23 cellular contexts compared by ENCODE assay signal in genomic region chr12:12083688-12084087, GRCh38. TPM values are rescaled to one million over a fixed set of nuclear protein-coding genes. Genes with fewer than 3 reads are reported as not detected.
DNase-seq lines count a peak whose midpoint lies in the region; ATAC-seq and TF ChIP-seq lines count a peak whose summit lies in the region.
"Had no signal": no experiment of that assay in that cellular context is flagged by ENCODE, and none has a peak within 500 bp of the region (broad histone marks: within the 10 kb centered on the region; RNA-seq: fewer than 3 reads in every experiment).

No MANE protein-coding gene starts in this region.

- no peaks in the 10 kb centered on the region for H3K79me2 ChIP-seq in H9 (ENCODE audit: insufficient read depth, low read length)

- H3K79me1 ChIP-seq in H9 (ENCODE audit: insufficient read depth, low read depth, low read length, poor library complexity, severe bottlenecking) = no peaks in the 10 kb centered on the region

- no peak overlapping the region for H2BK20ac ChIP-seq in H9 (ENCODE audit: low read depth, low read length, poor library complexity, severe bottlenecking)

- ATAC-seq in upper lobe of right lung = peak; percentile 17
- no peak for ATAC-seq in stimulated activated naive CD8-positive, alpha-beta T cell treated with anti-CD3 and anti-CD28 coated beads, Interleukin-15, Interleukin-2, amounts not matched to agents 100 U/mL and 50 U/mL, for 24 hours
- ATAC-seq: GM12878 had no signal

- no peak overlapping the region for H2BK12ac ChIP-seq in H9 (ENCODE audit: insufficient read length, low read depth, low read length)

- H3K27me3 ChIP-seq in H9 (ENCODE audit: insufficient read depth, low read length) = no peaks in the 10 kb centered on the region
- H3K27me3 ChIP-seq in upper lobe of right lung = no peaks in the 10 kb centered on the region
- H3K27me3 ChIP-seq: BE2C had no signal

- H3K27ac Mint-ChIP-seq in H9 = no peak overlapping the region
- H3K27ac Mint-ChIP-seq: CD4-positive, CD25-positive, alpha-beta regulatory T cell had no signal

- H4K8ac ChIP-seq in H9 (replicated peaks; ENCODE audit: insufficient read length, low read depth, low read length) = no peak overlapping the region

- H3K18ac ChIP-seq in H9 (ENCODE audit: insufficient read length, low read depth, low read length) = no peak overlapping the region

- no peaks in the 10 kb centered on the region for H3K9me3 Mint-ChIP-seq in H9
- H3K9me3 Mint-ChIP-seq: CD4-positive, CD25-positive, alpha-beta regulatory T cell; CD8-positive, alpha-beta memory T cell; IgD-negative memory B cell had no signal

- H3K4me3 Mint-ChIP-seq in H9 = no peak overlapping the region
- H3K4me3 Mint-ChIP-seq: CD4-positive, CD25-positive, alpha-beta regulatory T cell; CD8-positive, alpha-beta memory T cell; IgD-negative memory B cell had no signal

- H3K4me1 Mint-ChIP-seq in H9 = peaks cover 28 to 29% of the 10 kb centered on the region in 2 experiments
- H3K4me1 Mint-ChIP-seq: CD8-positive, alpha-beta memory T cell; IgD-negative memory B cell had no signal

- H3K23ac ChIP-seq in H9 (ENCODE audit: insufficient read length, low read depth, low read length) = no peak overlapping the region

- H3K36me3 Mint-ChIP-seq in H9 (ENCODE audit: insufficient read depth in 1 of 3, low read depth in 3 of 3) = peaks cover 0 to 2% (median 0%) of the 10 kb centered on the region in 3 experiments; a peak in 1 of 7 replicates
- H3K36me3 Mint-ChIP-seq: CD4-positive, CD25-positive, alpha-beta regulatory T cell; CD8-positive, alpha-beta memory T cell; IgD-negative memory B cell had no signal

- H4K91ac ChIP-seq in H9 (ENCODE audit: insufficient read length, low read depth, low read length) = no peak overlapping the region

- H4K20me1 ChIP-seq in H9 (ENCODE audit: control insufficient read depth, insufficient read depth, insufficient read length) = no peaks in the 10 kb centered on the region

- H3K27ac ChIP-seq in H9 (ENCODE audit: insufficient read length, low read depth, low read length) = no peak overlapping the region
- no peak overlapping the region for H3K27ac ChIP-seq in upper lobe of right lung
- H3K27ac ChIP-seq: HL-60 had no signal

- no peak overlapping the region for H3K4me2 ChIP-seq in H9 (ENCODE audit: insufficient read depth, insufficient read length, low read length)

- TF ChIP-seq CTCF in H9 (conservative IDR thresholded peaks at IDR 0.05) (no peak), astrocyte of the cerebellum (IDR thresholded peaks at IDR 0.05; ENCODE audit: low read depth, low read length, missing control alignments) (no peak), fibroblast of the aortic adventitia (IDR thresholded peaks at IDR 0.05; ENCODE audit: insufficient read depth, low read length) (no peak), upper lobe of right lung (IDR thresholded peaks at IDR 0.05) (no peak)

- no peak overlapping the region for H3K4ac ChIP-seq in H9 (ENCODE audit: low read depth, low read length)

- H3K4me3 ChIP-seq in astrocyte of the cerebellum (ENCODE audit: low read depth, low read length) = no peak overlapping the region
- H3K4me3 ChIP-seq in fibroblast of the aortic adventitia (ENCODE audit: low read depth, low read length) = no peak overlapping the region
- no peak overlapping the region for H3K4me3 ChIP-seq in upper lobe of right lung
- H3K4me3 ChIP-seq: GM12878, HAP-1 had no signal

- no peak overlapping the region for H2AK5ac ChIP-seq in H9 (ENCODE audit: insufficient read length, low read length)

- H2BK15ac ChIP-seq in H9 (ENCODE audit: low read depth, low read length) = no peak overlapping the region

- peaks cover 10% of the 10 kb centered on the region; the same call in 1 of the 2 replicates for H3K4me1 ChIP-seq in H9 (ENCODE audit: insufficient read depth, low read length)
- peaks cover 12% of the 10 kb centered on the region for H3K4me1 ChIP-seq in upper lobe of right lung
- H3K4me1 ChIP-seq: BE2C had no signal

- no peak overlapping the region for H3T11ph ChIP-seq in H9 (ENCODE audit: low read length)

- no peak overlapping the region for H3K9ac ChIP-seq in H9 (ENCODE audit: extremely low read depth, insufficient read length, low read length)

- H3K27me3 Mint-ChIP-seq in H9 (ENCODE audit: low read depth) = no peaks in the 10 kb centered on the region
- H3K27me3 Mint-ChIP-seq: CD4-positive, CD25-positive, alpha-beta regulatory T cell had no signal

- H3K9me3 ChIP-seq in H9 (ENCODE audit: control insufficient read depth, low read depth, low read length) (no peaks in the 10 kb centered on the region), upper lobe of right lung (no peaks in the 10 kb centered on the region)
- H3K9me3 ChIP-seq: BE2C, HAP-1 had no signal

- no peaks in the 10 kb centered on the region for H3K23me2 ChIP-seq in H9 (ENCODE audit: insufficient read length, low read depth, low read length, poor library complexity, severe bottlenecking)

- DNase-seq in H9 (peak; percentile 19), astrocyte of the cerebellum (ENCODE audit: low read depth) (peak; percentile 8), fibroblast of the aortic adventitia (ENCODE audit: low read depth) (peak; percentile 30), upper lobe of right lung (no peak), HPDE6-E6E7 (ENCODE audit: extremely low spot score) (no peak)
- DNase-seq in stimulated activated naive CD8-positive, alpha-beta T cell treated with anti-CD3 and anti-CD28 coated beads, Interleukin-15, Interleukin-2, amounts not matched to agents 100 U/mL and 50 U/mL, for 24 hours = no peak
- DNase-seq in stimulated activated CD4-positive, alpha-beta T cell treated with anti-CD3 and anti-CD28 coated beads, Interleukin-1b, Interleukin-23, amount 100 ng/mL, for 48 hours = no peak
- DNase-seq: ACHN; BE2C; C1 segment of cervical spinal cord; CD4-positive, CD25-positive, alpha-beta regulatory T cell; CD8-positive, alpha-beta memory T cell; COR-L47; DMS 273 treated with DMSO at 0.1 percent for 48 hours; DMS53; DND-41; EL had no signal

- H4K5ac ChIP-seq in H9 (ENCODE audit: insufficient read length, low read depth, low read length) = no peak overlapping the region

- H2AFZ ChIP-seq in H9 (ENCODE audit: low read length) = no peak overlapping the region

- no CpG with 5 or more reads among the region's 8 CpGs for WGBS in H9 (ENCODE audit: extremely low coverage, insufficient read length, low lambda C conversion rate)

- H3K36me3 ChIP-seq in upper lobe of right lung = no peaks in the 10 kb centered on the region
- H3K36me3 ChIP-seq: BE2C, HAP-1 had no signal

- no peak overlapping the region for H3K56ac ChIP-seq in H9 (ENCODE audit: insufficient read length, low read depth, low read length)

- H2BK120ac ChIP-seq in H9 (ENCODE audit: low read depth, low read length, poor library complexity, severe bottlenecking) = no peak overlapping the region

- intact Hi-C loops in upper lobe of right lung (cut with DNase I) = loop anchor here (10.0 kb wide), 1 partner anchor 251 kb away; no protein-coding TSS in a partner anchor

- H3K14ac ChIP-seq in H9 (ENCODE audit: insufficient read depth, low read length) = no peak overlapping the region

- in situ Hi-C loops in astrocyte of the cerebellum (cut with HindIII; ENCODE audit: low sequenced_read_pairs) = loop anchor here (25.0 kb wide), 1 partner anchor 254 kb away; no protein-coding TSS in a partner anchor

- H2BK5ac ChIP-seq in H9 (ENCODE audit: insufficient read length, low read length) = no peak overlapping the region

RNA-seq across cellular contexts. Expression of gene BCL2L14, which starts 12.9 kb away (rescaled TPM):
- total RNA-seq in H9 (2021) (0.28 and 0.42 TPM in 2 replicates), fibroblast of the aortic adventitia (ENCODE audit: low replicate concordance) (not detected in 2 replicates), upper lobe of right lung (1.4 TPM)
- total RNA-seq: A172, G401 had no signal

Comparison
In these comparisons a context has a peak if more than half of its experiments do, and no peak if none do; other contexts are left out.
1. DNase-seq: peak in H9 (single experiment), astrocyte of the cerebellum (single experiment) and fibroblast of the aortic adventitia (single experiment); none in upper lobe of right lung (single experiment), stimulated activated naive CD8-positive, alpha-beta T cell treated with anti-CD3 and anti-CD28 coated beads, Interleukin-15, Interleukin-2, amounts not matched to agents 100 U/mL and 50 U/mL, for 24 hours (single experiment), stimulated activated CD4-positive, alpha-beta T cell treated with anti-CD3 and anti-CD28 coated beads, Interleukin-1b, Interleukin-23, amount 100 ng/mL, for 48 hours (single experiment) and HPDE6-E6E7 (single experiment).